Comparison of ENCODE assay signal across 9 cellular contexts in the genomic region with DNA sequence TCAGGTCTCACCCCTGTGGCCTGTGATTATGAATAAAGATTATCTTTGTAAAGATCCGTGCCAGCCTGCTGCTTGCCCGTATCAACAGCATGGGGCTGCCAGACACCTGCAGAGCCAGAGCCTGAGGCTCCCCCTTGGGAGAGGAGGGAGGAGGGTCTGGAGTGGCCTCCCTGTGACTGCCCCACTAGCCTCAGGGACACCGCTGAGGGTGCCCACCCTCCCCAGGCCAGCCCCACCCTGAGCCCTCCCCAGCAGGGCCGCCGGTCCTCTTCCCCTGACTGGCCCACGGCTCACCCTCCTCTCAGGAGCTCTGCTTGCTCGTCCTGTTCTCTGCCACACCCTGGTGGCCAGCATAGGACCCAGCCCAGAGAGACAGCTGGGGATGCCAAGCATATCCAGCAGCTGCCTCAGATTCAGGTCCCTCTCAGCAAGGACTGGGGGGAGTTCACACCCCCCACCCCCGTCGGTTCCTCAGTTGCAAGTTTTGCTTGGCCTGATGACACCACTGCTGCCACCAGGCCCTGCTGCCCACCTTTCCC. TPM values are rescaled to one million over a fixed set of nuclear protein-coding genes. Genes with fewer than 3 reads are reported as not detected.
A peak's percentile ranks its signal among the peaks of the same experiment; 100 is the strongest.
DNase-seq lines count a peak whose midpoint lies in the region; ATAC-seq and TF ChIP-seq lines count a peak whose summit lies in the region.
"Had no signal": no experiment of that assay in that cellular context is flagged by ENCODE, and none has a peak within 500 bp of the region (broad histone marks: within the 10 kb centered on the region; RNA-seq: fewer than 3 reads in every experiment).

No MANE protein-coding gene starts in this region.

- H3K4me1 Mint-ChIP-seq in activated T-helper 2 cell treated with anti-CD3 and anti-CD28 coated beads, Interferon-gamma antibody, Interleukin-2, Interleukin-4, amounts not matched to agents 10 μg/mL and 5 μg/mL and 100 μg/mL, durations not matched to agents 14 hours and 24 hours and 36 hours (ENCODE audit: low read depth), result peaks cover 25% of the 10 kb centered on the region

- intact Hi-C loops in heart left ventricle (cut with DNase I) (loop anchor here in 1 of 10 donors (5.0 kb wide), 1 partner anchor 37 kb away; a partner anchor contains a TSS), left ventricle myocardium superior (cut with micrococcal nuclease) (no loop called here), upper lobe of right lung (cut with DNase I) (no loop called here), left lung (cut with DNase I) (no loop called here)
- intact Hi-C loops in activated T-helper 2 cell treated with anti-CD3 and anti-CD28 coated beads, Interferon-gamma antibody, Interleukin-2, Interleukin-4, amounts not matched to agents 10 μg/mL and 5 μg/mL and 100 μg/mL, durations not matched to agents 14 hours and 24 hours and 36 hours (cut with micrococcal nuclease), result no loop called here

- peak overlapping the region; percentile 33 for H3K27ac Mint-ChIP-seq in activated T-helper 2 cell treated with anti-CD3 and anti-CD28 coated beads, Interferon-gamma antibody, Interleukin-2, Interleukin-4, amounts not matched to agents 10 μg/mL and 5 μg/mL and 100 μg/mL, durations not matched to agents 14 hours and 24 hours and 36 hours

- ATAC-seq in heart left ventricle (no peak), left ventricle myocardium superior (no peak), upper lobe of right lung (no peak), left lung (no peak)

- DNase-seq in heart left ventricle (no peak), left ventricle myocardium superior (no peak), upper lobe of right lung (no peak), left lung (no peak), GOT3 (lab: John Stamatoyannopoulos, UW) (no peak), SW480 (ENCODE audit: low spot score) (no peak)
- DNase-seq in activated T-helper 2 cell treated with anti-CD3 and anti-CD28 coated beads, Interferon-gamma antibody, Interleukin-2, Interleukin-4, amounts not matched to agents 10 μg/mL and 5 μg/mL and 100 μg/mL, durations not matched to agents 14 hours and 24 hours and 36 hours (ENCODE audit: low spot score), result no peak
- DNase-seq: DMS153 had no signal

- TF ChIP-seq CTCF in heart left ventricle (IDR thresholded peaks at IDR 0.05), result no peak
- no peak for TF ChIP-seq CTCF in upper lobe of right lung (IDR thresholded peaks at IDR 0.05)
- no peak for TF ChIP-seq CTCF in left lung (IDR thresholded peaks at IDR 0.05)

- peak overlapping the region in 2 of 12 donors; percentile 83 to 92 for H3K4me3 ChIP-seq in heart left ventricle
- no peak overlapping the region for H3K4me3 ChIP-seq in upper lobe of right lung
- H3K4me3 ChIP-seq in left lung, result peak overlapping the region in 1 of 2 donors; percentile 98

- peaks cover 18 to 84% (median 56%) of the 10 kb centered on the region in 12 donors for H3K4me1 ChIP-seq in heart left ventricle
- H3K4me1 ChIP-seq in upper lobe of right lung, result peaks cover 40% of the 10 kb centered on the region
- H3K4me1 ChIP-seq in left lung, result peaks cover 26 to 48% of the 10 kb centered on the region in 2 donors

- peaks cover 21% of the 10 kb centered on the region for H3K36me3 Mint-ChIP-seq in activated T-helper 2 cell treated with anti-CD3 and anti-CD28 coated beads, Interferon-gamma antibody, Interleukin-2, Interleukin-4, amounts not matched to agents 10 μg/mL and 5 μg/mL and 100 μg/mL, durations not matched to agents 14 hours and 24 hours and 36 hours (ENCODE audit: low read depth)

- H3K27ac ChIP-seq in heart left ventricle (peak overlapping the region in 8 of 12 donors; percentile 13 to 99 (median 98)), layer of hippocampus (ENCODE audit: low read depth, low read length) (peak overlapping the region; percentile 100), upper lobe of right lung (peak overlapping the region; percentile 95), left lung (peak overlapping the region in 1 of 2 donors; percentile 15)

- H3K9me3 Mint-ChIP-seq in activated T-helper 2 cell treated with anti-CD3 and anti-CD28 coated beads, Interferon-gamma antibody, Interleukin-2, Interleukin-4, amounts not matched to agents 10 μg/mL and 5 μg/mL and 100 μg/mL, durations not matched to agents 14 hours and 24 hours and 36 hours, result no peaks in the 10 kb centered on the region

- H3K9me3 ChIP-seq in heart left ventricle, result no peaks in the 10 kb centered on the region
- H3K9me3 ChIP-seq in upper lobe of right lung, result no peaks in the 10 kb centered on the region
- H3K9me3 ChIP-seq in left lung, result no peaks in the 10 kb centered on the region

- 68 to 96% (median 70%) methylated on average over 2 to 9 of the region's 9 CpGs for WGBS in heart left ventricle, 4 donors

- TF ChIP-seq POLR2A in heart left ventricle (IDR thresholded peaks at IDR 0.05), result no peak

- H3K4me3 Mint-ChIP-seq in activated T-helper 2 cell treated with anti-CD3 and anti-CD28 coated beads, Interferon-gamma antibody, Interleukin-2, Interleukin-4, amounts not matched to agents 10 μg/mL and 5 μg/mL and 100 μg/mL, durations not matched to agents 14 hours and 24 hours and 36 hours (ENCODE audit: low read depth), result peak overlapping the region; percentile 94

- H3K36me3 ChIP-seq in heart left ventricle, result peaks cover 0 to 50% (median 32%) of the 10 kb centered on the region in 9 donors
- H3K36me3 ChIP-seq in upper lobe of right lung, result peaks cover 39% of the 10 kb centered on the region
- peaks cover 0 to 43% of the 10 kb centered on the region in 2 donors for H3K36me3 ChIP-seq in left lung

- H3K27me3 ChIP-seq in heart left ventricle (no peaks in the 10 kb centered on the region), layer of hippocampus (ENCODE audit: control insufficient read depth, insufficient read depth, low read length) (no peaks in the 10 kb centered on the region), upper lobe of right lung (no peaks in the 10 kb centered on the region), left lung (no peaks in the 10 kb centered on the region)

- H3K27me3 Mint-ChIP-seq in activated T-helper 2 cell treated with anti-CD3 and anti-CD28 coated beads, Interferon-gamma antibody, Interleukin-2, Interleukin-4, amounts not matched to agents 10 μg/mL and 5 μg/mL and 100 μg/mL, durations not matched to agents 14 hours and 24 hours and 36 hours (ENCODE audit: low read depth), result no peaks in the 10 kb centered on the region

RNA-seq across cellular contexts. Expression of a gene that starts 1.9 kb away (rescaled TPM):
- total RNA-seq in heart left ventricle, result 100 to 1,000 TPM in 2 of 9 donors, 10 to 100 TPM in 7; 46.0 to 123 (median 59.9) TPM
- 100 to 1,000 TPM; 120 to 161 TPM for polyA plus RNA-seq in heart left ventricle
- total RNA-seq in left ventricle myocardium superior, result 77.7 TPM
- total RNA-seq in activated T-helper 2 cell treated with anti-CD3 and anti-CD28 coated beads, Interferon-gamma antibody, Interleukin-2, Interleukin-4, amounts not matched to agents 10 μg/mL and 5 μg/mL and 100 μg/mL, durations not matched to agents 14 hours and 24 hours and 36 hours, result 91.6 and 91.8 TPM in 2 replicates
- total RNA-seq in upper lobe of right lung, result 55.5 TPM
- 10 to 100 TPM; 59.1 to 68.0 TPM for total RNA-seq in left lung

RNA-seq across cellular contexts. Expression of a gene that starts 2.0 kb away (rescaled TPM):
- total RNA-seq in heart left ventricle (10 to 100 TPM; 14.3 to 35.9 (median 28.9) TPM), left ventricle myocardium superior (38.2 TPM), upper lobe of right lung (51.4 TPM), left lung (10 to 100 TPM; 43.5 to 52.3 TPM)
- polyA plus RNA-seq in heart left ventricle, result 10 to 100 TPM; 26.6 to 33.4 TPM
- total RNA-seq in activated T-helper 2 cell treated with anti-CD3 and anti-CD28 coated beads, Interferon-gamma antibody, Interleukin-2, Interleukin-4, amounts not matched to agents 10 μg/mL and 5 μg/mL and 100 μg/mL, durations not matched to agents 14 hours and 24 hours and 36 hours, result 52.3 and 58.5 TPM in 2 replicates

RNA-seq across cellular contexts. Expression of a gene that starts 10.2 kb away (rescaled TPM):
- 10 to 100 TPM; 11.5 to 18.0 (median 16.6) TPM for total RNA-seq in heart left ventricle
- polyA plus RNA-seq in heart left ventricle, result 10 to 100 TPM; 12.5 to 16.7 TPM
- 21.7 TPM for total RNA-seq in left ventricle myocardium superior
- 16.4 and 18.2 TPM in 2 replicates for total RNA-seq in activated T-helper 2 cell treated with anti-CD3 and anti-CD28 coated beads, Interferon-gamma antibody, Interleukin-2, Interleukin-4, amounts not matched to agents 10 μg/mL and 5 μg/mL and 100 μg/mL, durations not matched to agents 14 hours and 24 hours and 36 hours
- 22.3 TPM for total RNA-seq in upper lobe of right lung
- total RNA-seq in left lung, result 10 to 100 TPM; 21.6 to 21.7 TPM

RNA-seq across cellular contexts. Expression of a gene that starts 15.1 kb away (rescaled TPM):
- total RNA-seq in heart left ventricle (10 to 100 TPM; 30.8 to 43.7 (median 39.9) TPM), left ventricle myocardium superior (43.3 TPM), upper lobe of right lung (28.7 TPM), left lung (10 to 100 TPM; 30.6 to 31.7 TPM)
- 10 to 100 TPM; 49.8 to 52.0 TPM for polyA plus RNA-seq in heart left ventricle
- total RNA-seq in activated T-helper 2 cell treated with anti-CD3 and anti-CD28 coated beads, Interferon-gamma antibody, Interleukin-2, Interleukin-4, amounts not matched to agents 10 μg/mL and 5 μg/mL and 100 μg/mL, durations not matched to agents 14 hours and 24 hours and 36 hours, result 34.9 and 35.0 TPM in 2 replicates

RNA-seq across cellular contexts. Expression of a gene that starts 15.1 kb away (rescaled TPM):
- 1 to 10 TPM; 4.5 to 9.6 (median 6.1) TPM for total RNA-seq in heart left ventricle
- 1 to 10 TPM; 6.2 to 9.2 TPM for polyA plus RNA-seq in heart left ventricle
- total RNA-seq in left ventricle myocardium superior, result 5.7 TPM
- 38.2 and 40.2 TPM in 2 replicates for total RNA-seq in activated T-helper 2 cell treated with anti-CD3 and anti-CD28 coated beads, Interferon-gamma antibody, Interleukin-2, Interleukin-4, amounts not matched to agents 10 μg/mL and 5 μg/mL and 100 μg/mL, durations not matched to agents 14 hours and 24 hours and 36 hours
- total RNA-seq in upper lobe of right lung, result 16.7 TPM
- total RNA-seq in left lung, result 10 to 100 TPM; 16.5 to 19.5 TPM
